8 cellular contexts compared by ENCODE assay signal in genomic region chr3:184380210-184380626, GRCh38. TPM values are rescaled to one million over a fixed set of nuclear protein-coding genes. Genes with fewer than 3 reads are reported as not detected.
A peak's percentile ranks its signal among the peaks of the same experiment; 100 is the strongest.
DNase-seq lines count a peak whose midpoint lies in the region; ATAC-seq and TF ChIP-seq lines count a peak whose summit lies in the region.

No MANE protein-coding gene starts in this region.

- DNase-seq in AG04450 (ENCODE audit: low read depth, low spot score) (no peak), HCT116 (ENCODE audit: low read depth, low spot score) (no peak), glutamatergic neuron (peak; percentile 84), occipital lobe (lab: John Stamatoyannopoulos, UW) (peak; percentile 37), T-helper 1 cell (no peak), NCI-H187 (lab: John Stamatoyannopoulos, UW) (no peak)
- no peak for DNase-seq in activated T-cell treated with anti-CD3 and anti-CD28 coated beads, Interleukin-2, amount 50 U/mL, for 4 hours
- no peak for DNase-seq in central memory CD4-positive, alpha-beta T cell

- peaks cover 66% of the 10 kb centered on the region for H3K27me3 ChIP-seq in AG04450 (ENCODE audit: control insufficient read depth, insufficient read depth, low read length)
- H3K27me3 ChIP-seq in HCT116 (ENCODE audit: insufficient read depth, low read length) = no peaks in the 10 kb centered on the region

- no peaks in the 10 kb centered on the region for H3K9me2 ChIP-seq in HCT116 (ENCODE audit: insufficient read depth)

- ATAC-seq in HCT116 = peak; percentile 80
- ATAC-seq in activated T-cell treated with anti-CD3 and anti-CD28 coated beads, Interleukin-2, amount 50 U/mL, for 4 hours = peak; percentile 58 to 62

- H3K9me3 ChIP-seq in AG04450 (ENCODE audit: control insufficient read depth, insufficient read depth, low read length) = no peaks in the 10 kb centered on the region; the same call in 1 of the 2 replicates
- no peaks in the 10 kb centered on the region for H3K9me3 ChIP-seq in HCT116 (ENCODE audit: control insufficient read depth in 1 of 2, insufficient read depth in 1 of 2, low read depth in 1 of 2, low read length in 2 of 2)

- peaks cover 11% of the 10 kb centered on the region for H3K4me1 Mint-ChIP-seq in activated T-cell treated with anti-CD3 and anti-CD28 coated beads, Interleukin-2, amount 50 U/mL, for 4 hours (ENCODE audit: low read depth)
- H3K4me1 Mint-ChIP-seq in glutamatergic neuron (ENCODE audit: low read depth, unreplicated experiment) = peaks cover 19% of the 10 kb centered on the region

- POLR2A ChIA-PET in AG04450 (lab: Yijun Ruan, JAX) = interaction anchor here (0.6 kb wide), 1 partner anchor 438 kb away, joined by 3 read pairs; no protein-coding TSS in a partner anchor
- POLR2A ChIA-PET in HCT116 (lab: Charles Lee) = no interaction called here

- no TSS peak for BruUV-seq in HCT116 (replicated peaks; lab: Mats Ljungman, UMichigan)

- H3K4me3 ChIP-seq in AG04450 (ENCODE audit: low read depth, low read length) (peak overlapping the region; percentile 31; the same call in 1 of the 2 replicates), HCT116 (replicated peaks in 1 of 2; ENCODE audit: low read depth in 1 of 2, low read length in 2 of 2) (peak overlapping the region; percentile 36 to 58)

- RAD21 ChIA-PET in HCT116 (lab: Charles Lee; ENCODE audit: low non-redundant PET in 1 of 2, low total read pairs in 2 of 2, uncharacterized antibody in 2 of 2, unreplicated experiment in 2 of 2) = no interaction called here

- intact Hi-C loops in HCT116 (cut with micrococcal nuclease) = no loop called here

- peaks cover 4 to 20% of the 10 kb centered on the region in 2 experiments; a peak in 2 of 4 replicates for H3K4me1 ChIP-seq in HCT116 (ENCODE audit: control insufficient read depth in 1 of 2, insufficient read depth in 2 of 2, low read length in 2 of 2)

- H3K79me2 ChIP-seq in HCT116 (ENCODE audit: insufficient read depth, low read length) = no peaks in the 10 kb centered on the region

- H2AFZ ChIP-seq in HCT116 (ENCODE audit: low read depth, low read length, poor library complexity, severe bottlenecking) = no peak overlapping the region

- H3K27ac ChIP-seq in AG04450 (ENCODE audit: low read depth, low read length) = no peak overlapping the region
- peak overlapping the region; percentile 18; the same call in 1 of the 2 replicates for H3K27ac ChIP-seq in HCT116 (ENCODE audit: low read depth, low read length)

- no peak for TF ChIP-seq RAD21 in HCT116 (IDR thresholded peaks at IDR 0.05; ENCODE audit: low read depth)

- CTCF ChIA-PET in AG04450 (lab: Charles Lee) (interaction anchor here (2.4 kb wide), 1 partner anchor 8 kb away, joined by 24 read pairs; no protein-coding TSS in a partner anchor), HCT116 (lab: Charles Lee) (interaction anchor here (1.0 kb wide), 1 partner anchor 9 kb away, joined by 3 read pairs; no protein-coding TSS in a partner anchor)

- H3K9ac ChIP-seq in HCT116 (ENCODE audit: low read length) = peak overlapping the region; percentile 40; the same call in 1 of the 2 replicates

- H3K4me3 Mint-ChIP-seq in activated T-cell treated with anti-CD3 and anti-CD28 coated beads, Interleukin-2, amount 50 U/mL, for 4 hours = no peak overlapping the region
- no peak overlapping the region for H3K4me3 Mint-ChIP-seq in glutamatergic neuron (ENCODE audit: unreplicated experiment)

- no peaks in the 10 kb centered on the region for H4K20me1 ChIP-seq in HCT116 (ENCODE audit: insufficient read depth)

- TF ChIP-seq POLR2A in HCT116 (IDR thresholded peaks at IDR 0.05; ENCODE audit: borderline replicate concordance, extremely low read depth, insufficient read depth, insufficient read length) = no peak

- H3K9me3 Mint-ChIP-seq in activated T-cell treated with anti-CD3 and anti-CD28 coated beads, Interleukin-2, amount 50 U/mL, for 4 hours = no peaks in the 10 kb centered on the region
- H3K9me3 Mint-ChIP-seq in glutamatergic neuron (ENCODE audit: unreplicated experiment) = peaks cover 11% of the 10 kb centered on the region

- TF ChIP-seq CTCF in AG04450 (IDR thresholded peaks at IDR 0.05; ENCODE audit: low read depth, low read length) = no peak
- TF ChIP-seq CTCF in HCT116 (IDR thresholded peaks at IDR 0.05 in 2 of 3, conservative IDR thresholded peaks at IDR 0.05 in 1 of 3; ENCODE audit: borderline replicate concordance in 1 of 3, insufficient read depth in 1 of 3, low read depth in 2 of 3, low read length in 2 of 3) = no peak
- no peak for TF ChIP-seq CTCF in glutamatergic neuron (IDR thresholded peaks at IDR 0.05; ENCODE audit: partially characterized antibody, unreplicated experiment)

- H3K36me3 Mint-ChIP-seq in activated T-cell treated with anti-CD3 and anti-CD28 coated beads, Interleukin-2, amount 50 U/mL, for 4 hours (ENCODE audit: insufficient read depth) = no peaks in the 10 kb centered on the region
- no peaks in the 10 kb centered on the region for H3K36me3 Mint-ChIP-seq in glutamatergic neuron (ENCODE audit: unreplicated experiment)

- no peaks in the 10 kb centered on the region for H3K36me3 ChIP-seq in HCT116 (ENCODE audit: control insufficient read depth in 1 of 2, insufficient read depth in 2 of 2, low read length in 2 of 2)

- peak overlapping the region; percentile 87 for H3K4me2 ChIP-seq in HCT116 (ENCODE audit: low read length)

- H3K27ac Mint-ChIP-seq in glutamatergic neuron (ENCODE audit: unreplicated experiment) = no peak overlapping the region

- peaks cover 63% of the 10 kb centered on the region for H3K27me3 Mint-ChIP-seq in activated T-cell treated with anti-CD3 and anti-CD28 coated beads, Interleukin-2, amount 50 U/mL, for 4 hours (ENCODE audit: low read depth)
- H3K27me3 Mint-ChIP-seq in glutamatergic neuron (ENCODE audit: unreplicated experiment) = peaks cover 13% of the 10 kb centered on the region

TF ChIP-seq in HCT116, 20 proteins besides CTCF, POLR2A, EP300 and RAD21 (continues in another document):
- TF ChIP-seq ELF1 (IDR thresholded peaks at IDR 0.05; ENCODE audit: borderline replicate concordance, low read depth) (no peak), EZH2phosphoT487 (IDR thresholded peaks at IDR 0.05; ENCODE audit: borderline replicate concordance) (no peak), SIN3A (IDR thresholded peaks at IDR 0.05; ENCODE audit: low read depth) (no peak), SP1 (IDR thresholded peaks at IDR 0.05; ENCODE audit: low read depth) (no peak), CEBPB (IDR thresholded peaks at IDR 0.05; ENCODE audit: low read depth) (no peak), ZNF274 (IDR thresholded peaks at IDR 0.05; ENCODE audit: low read depth, low read length) (no peak), ZFX (IDR thresholded peaks at IDR 0.05) (no peak)
- TF ChIP-seq, protein P1, sequence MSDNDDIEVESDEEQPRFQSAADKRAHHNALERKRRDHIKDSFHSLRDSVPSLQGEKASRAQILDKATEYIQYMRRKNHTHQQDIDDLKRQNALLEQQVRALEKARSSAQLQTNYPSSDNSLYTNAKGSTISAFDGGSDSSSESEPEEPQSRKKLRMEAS (IDR thresholded peaks at IDR 0.05) = no peak

RNA-seq across cellular contexts. Expression of gene CHRD, which starts 0.4 kb away (rescaled TPM):
- 0.11 and 0.12 TPM in 2 replicates for polyA plus RNA-seq in AG04450 (2011; rRNA removed)
- 0.09 and 0.14 TPM in 2 replicates for polyA minus RNA-seq in AG04450 (2011; rRNA and poly(A)+ RNA removed)
- total RNA-seq in HCT116 (2021; ENCODE audit: unreplicated experiment) = 8.0 TPM
- polyA plus RNA-seq in HCT116 (2012) = 7.6 and 10.5 TPM in 2 replicates
- under 1 TPM in 2 of 3 donors, not detected in 1; 0.11 to 0.33 TPM for total RNA-seq in activated T-cell treated with anti-CD3 and anti-CD28 coated beads, Interleukin-2, amount 50 U/mL, for 4 hours
- 47.1 TPM for total RNA-seq in glutamatergic neuron (ENCODE audit: unreplicated experiment)
- total RNA-seq in occipital lobe = 11.4 TPM

RNA-seq across cellular contexts. Expression of gene THPO, which starts 2.2 kb away (rescaled TPM):
- polyA plus RNA-seq in AG04450 (2011; rRNA removed) = 0.06 TPM in 1 of 2 replicates, not detected in the other
- polyA minus RNA-seq in AG04450 (2011; rRNA and poly(A)+ RNA removed) = not detected in 2 replicates
- total RNA-seq in HCT116 (2021; ENCODE audit: unreplicated experiment) (not detected), glutamatergic neuron (ENCODE audit: unreplicated experiment) (1.6 TPM), occipital lobe (not detected)
- 0.15 and 0.25 TPM in 2 replicates for polyA plus RNA-seq in HCT116 (2012)
- not detected for total RNA-seq in activated T-cell treated with anti-CD3 and anti-CD28 coated beads, Interleukin-2, amount 50 U/mL, for 4 hours

RNA-seq across cellular contexts. Expression of gene POLR2H, which starts 18.7 kb away (rescaled TPM):
- 81.2 and 94.4 TPM in 2 replicates for polyA plus RNA-seq in AG04450 (2011; rRNA removed)
- 36.9 and 42.9 TPM in 2 replicates for polyA minus RNA-seq in AG04450 (2011; rRNA and poly(A)+ RNA removed)
- total RNA-seq in HCT116 (2021; ENCODE audit: unreplicated experiment) (156 TPM), glutamatergic neuron (ENCODE audit: unreplicated experiment) (48.1 TPM), occipital lobe (27.6 TPM)
- polyA plus RNA-seq in HCT116 (2012) = 215 and 240 TPM in 2 replicates
- 100 to 1,000 TPM; 146 to 170 (median 165) TPM for total RNA-seq in activated T-cell treated with anti-CD3 and anti-CD28 coated beads, Interleukin-2, amount 50 U/mL, for 4 hours

RNA-seq across cellular contexts. Expression of gene CLCN2, which starts 18.8 kb away (rescaled TPM):
- polyA plus RNA-seq in AG04450 (2011; rRNA removed) = 1.7 and 2.1 TPM in 2 replicates
- polyA minus RNA-seq in AG04450 (2011; rRNA and poly(A)+ RNA removed) = 6.6 and 7.0 TPM in 2 replicates
- total RNA-seq in HCT116 (2021; ENCODE audit: unreplicated experiment) (21.6 TPM), glutamatergic neuron (ENCODE audit: unreplicated experiment) (17.8 TPM), occipital lobe (8.4 TPM)
- polyA plus RNA-seq in HCT116 (2012) = 11.5 and 13.5 TPM in 2 replicates
- 1 to 10 TPM; 4.5 to 5.2 (median 5.0) TPM for total RNA-seq in activated T-cell treated with anti-CD3 and anti-CD28 coated beads, Interleukin-2, amount 50 U/mL, for 4 hours

RNA-seq across cellular contexts. Expression of gene FAM131A, which starts 42.8 kb away (rescaled TPM):
- 8.5 and 9.3 TPM in 2 replicates for polyA plus RNA-seq in AG04450 (2011; rRNA removed)
- 13.3 and 13.7 TPM in 2 replicates for polyA minus RNA-seq in AG04450 (2011; rRNA and poly(A)+ RNA removed)
- total RNA-seq in HCT116 (2021; ENCODE audit: unreplicated experiment) = 17.8 TPM
- 16.5 and 18.7 TPM in 2 replicates for polyA plus RNA-seq in HCT116 (2012)
- total RNA-seq in activated T-cell treated with anti-CD3 and anti-CD28 coated beads, Interleukin-2, amount 50 U/mL, for 4 hours = 1 to 10 TPM; 3.5 to 4.4 (median 3.7) TPM
- total RNA-seq in glutamatergic neuron (ENCODE audit: unreplicated experiment) = 51.4 TPM
- 61.6 TPM for total RNA-seq in occipital lobe

Comparison
In these comparisons a context has a peak if more than half of its experiments do, and no peak if none do; other contexts are left out.
1. DNase-seq: peak in glutamatergic neuron (single experiment) and occipital lobe (single experiment); none in AG04450 (single experiment), HCT116 (single experiment), activated T-cell treated with anti-CD3 and anti-CD28 coated beads, Interleukin-2, amount 50 U/mL, for 4 hours (single experiment), T-helper 1 cell (0 of 5), central memory CD4-positive, alpha-beta T cell (single experiment) and NCI-H187 (0 of 2).